ENCODE assay signal across 9 cellular contexts in the genomic region with DNA sequence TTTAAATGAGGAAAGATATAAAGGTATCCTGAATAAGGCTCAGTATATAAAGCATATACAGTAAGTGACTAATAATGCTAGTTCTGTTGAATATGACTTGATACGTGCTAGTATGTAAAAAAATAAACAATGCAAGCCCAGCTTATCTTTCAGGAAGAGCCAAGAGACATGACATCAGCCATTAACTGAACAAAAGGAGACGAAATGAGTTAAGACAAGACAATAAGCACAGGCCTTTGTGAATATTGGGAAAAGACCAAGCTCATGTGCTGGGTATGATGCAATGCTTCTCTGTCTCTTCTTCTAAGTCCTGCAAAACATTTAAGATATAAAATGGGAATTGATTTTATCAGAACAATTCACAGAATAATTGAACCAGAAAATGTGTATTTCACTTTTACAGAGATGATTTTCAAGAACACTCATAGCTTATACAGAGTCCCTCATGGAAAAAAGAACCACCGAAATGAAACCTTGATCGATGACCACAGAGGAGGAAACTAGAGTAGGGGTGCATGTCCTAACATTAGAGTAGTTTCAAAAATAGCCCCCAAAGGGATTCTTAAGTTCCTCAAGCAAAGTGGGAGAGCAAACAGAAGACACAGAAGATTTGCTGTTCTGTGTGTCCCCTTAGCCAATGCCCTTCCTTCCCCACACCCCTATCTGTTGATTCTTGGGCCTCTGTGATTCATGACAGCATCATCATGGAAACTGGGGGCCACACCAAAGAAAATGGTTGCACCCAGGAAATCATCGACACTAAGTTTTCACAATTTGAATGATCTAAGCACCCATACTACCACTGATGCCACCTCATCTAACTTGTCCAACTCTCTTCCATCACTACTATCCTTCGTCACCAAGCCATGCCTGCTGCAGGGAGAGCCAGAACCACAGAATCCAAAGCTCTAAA.
DNase-seq lines count a peak whose midpoint lies in the region; ATAC-seq lines count a peak whose summit lies in the region.
"Had no signal": no experiment of that assay in that cellular context is flagged by ENCODE, and none has a peak within 500 bp of the region (broad histone marks: within the 10 kb centered on the region; RNA-seq: fewer than 3 reads in every experiment).

No MANE protein-coding gene starts in this region.

- peak; percentile 11 for DNase-seq in activated T-cell treated with anti-CD3 and anti-CD28 coated beads for 24 hours (ENCODE audit: low read depth)
- no peak for DNase-seq in activated T-cell treated with anti-CD3 and anti-CD28 coated beads, Interleukin-2, amount 50 U/mL, for 1 hour
- peak; percentile 52 for DNase-seq in dermis blood vessel endothelial cell
- DNase-seq in stimulated activated CD8-positive, alpha-beta memory T cell treated with anti-CD3 and anti-CD28 coated beads, Interleukin-4, amount 100 ng/mL, for 48 hours = peak; percentile 53
- DNase-seq in NK-92 (lab: John Stamatoyannopoulos, UW; ENCODE audit: unreplicated experiment) = no peak
- DNase-seq: colonic mucosa had no signal

- peak; percentile 54 for ATAC-seq in HG03442 (IDR thresholded peaks at IDR 0.05; ENCODE audit: unreplicated experiment)
- no peak for ATAC-seq in GM21423 (IDR thresholded peaks at IDR 0.05; ENCODE audit: unreplicated experiment)
- ATAC-seq in esophagus mucosa = no peak

Comparison
In these comparisons a context has a peak if more than half of its experiments do, and no peak if none do; other contexts are left out.
1. DNase-seq: peak in activated T-cell treated with anti-CD3 and anti-CD28 coated beads for 24 hours (single experiment), dermis blood vessel endothelial cell (single experiment) and stimulated activated CD8-positive, alpha-beta memory T cell treated with anti-CD3 and anti-CD28 coated beads, Interleukin-4, amount 100 ng/mL, for 48 hours (single experiment); none in activated T-cell treated with anti-CD3 and anti-CD28 coated beads, Interleukin-2, amount 50 U/mL, for 1 hour (single experiment) and NK-92 (single experiment).